ENCODE assay signal across 25 cellular contexts in the genomic region with DNA sequence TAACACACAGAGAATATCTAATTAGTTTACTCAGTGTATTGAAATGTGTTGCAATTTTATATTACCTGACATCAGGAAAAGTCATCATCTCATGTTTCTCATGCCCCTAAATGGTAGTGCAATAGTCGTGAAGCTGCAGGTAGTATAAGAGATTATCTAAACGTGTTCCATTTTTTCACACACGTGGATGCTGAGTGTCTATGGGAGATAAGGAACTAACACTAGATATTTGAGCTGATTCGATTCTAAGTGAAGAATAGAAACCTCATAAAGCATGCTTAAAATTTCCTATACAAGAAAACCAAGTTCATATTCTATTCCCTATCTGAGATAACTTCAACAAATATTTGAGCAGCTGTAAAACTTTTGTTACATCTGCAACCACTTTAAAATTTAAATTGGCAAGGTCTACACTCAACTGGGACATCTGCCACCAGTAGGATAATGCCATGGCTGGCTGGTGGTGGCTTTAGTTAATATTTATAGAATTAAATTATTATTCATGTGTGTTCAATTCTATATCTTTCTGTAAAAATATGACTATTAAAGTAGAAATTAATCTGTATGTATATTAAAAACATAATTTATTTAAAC.
"Had no signal": no experiment of that assay in that cellular context is flagged by ENCODE, and none has a peak within 500 bp of the region (broad histone marks: within the 10 kb centered on the region; RNA-seq: fewer than 3 reads in every experiment).

No MANE protein-coding gene starts in this region.

- DNase-seq: activated B cell treated with CpG ODN at 0.5 μM for 24 hours; activated CD4-positive, alpha-beta memory T cell treated with anti-CD3 and anti-CD28 coated beads for 36 hours; activated CD4-positive, alpha-beta T cell treated with anti-CD3 and anti-CD28 coated beads, Interleukin-2, amount 10 ng/mL, durations not matched to agents 7 days and 5 days; activated CD8-positive, alpha-beta memory T cell treated with anti-CD3 and anti-CD28 coated beads for 24 hours; activated naive CD4-positive, alpha-beta T cell treated with anti-CD3 and anti-CD28 coated beads, Interleukin-2, amount 50 U/mL, for 16 hours; activated naive CD8-positive, alpha-beta T cell treated with anti-CD3 and anti-CD28 coated beads, Interleukin-2, amount 10 ng/mL, durations not matched to agents 7 days and 5 days; activated T-cell treated with anti-CD3 and anti-CD28 coated beads for 4 hours; activated T-cell treated with anti-CD3 and anti-CD28 coated beads, Interleukin-2, amount 50 U/mL, for 72 hours; adrenal gland; anterior cingulate cortex; caudate nucleus; colonic mucosa; MG63; MV-4-11; NCI-H1105; NCI-H1436; NCI-H187 treated with DMSO at 0.1 percent for 48 hours; NCI-H2081 treated with DMSO at 0.1 percent for 48 hours; OCI-M1; SHP77; T-helper 9 cell had no signal

- H3K4me1 ChIP-seq: adrenal gland, breast epithelium, colonic mucosa, SJSA1 had no signal

- H3K36me3 ChIP-seq: adrenal gland, breast epithelium, colonic mucosa, MG63, SJSA1 had no signal

- H3K27me3 ChIP-seq: adrenal gland, breast epithelium, colonic mucosa, MG63, SJSA1 had no signal

- H3K9me3 ChIP-seq: adrenal gland, breast epithelium, colonic mucosa, MG63, SJSA1 had no signal

- H3K27ac ChIP-seq: adrenal gland, breast epithelium, colonic mucosa, KMS-11, SJSA1 had no signal

- ATAC-seq: activated T-cell treated with anti-CD3 and anti-CD28 coated beads, Interleukin-2, amount 50 U/mL, for 72 hours; SK-N-SH treated with all-trans-retinoic acid at 6 μM for 48 hours had no signal

- H3K4me3 ChIP-seq: adrenal gland, breast epithelium, colonic mucosa, MG63, SJSA1 had no signal
